Comparison of ENCODE assay signal across 8 cellular contexts in the genomic region with DNA sequence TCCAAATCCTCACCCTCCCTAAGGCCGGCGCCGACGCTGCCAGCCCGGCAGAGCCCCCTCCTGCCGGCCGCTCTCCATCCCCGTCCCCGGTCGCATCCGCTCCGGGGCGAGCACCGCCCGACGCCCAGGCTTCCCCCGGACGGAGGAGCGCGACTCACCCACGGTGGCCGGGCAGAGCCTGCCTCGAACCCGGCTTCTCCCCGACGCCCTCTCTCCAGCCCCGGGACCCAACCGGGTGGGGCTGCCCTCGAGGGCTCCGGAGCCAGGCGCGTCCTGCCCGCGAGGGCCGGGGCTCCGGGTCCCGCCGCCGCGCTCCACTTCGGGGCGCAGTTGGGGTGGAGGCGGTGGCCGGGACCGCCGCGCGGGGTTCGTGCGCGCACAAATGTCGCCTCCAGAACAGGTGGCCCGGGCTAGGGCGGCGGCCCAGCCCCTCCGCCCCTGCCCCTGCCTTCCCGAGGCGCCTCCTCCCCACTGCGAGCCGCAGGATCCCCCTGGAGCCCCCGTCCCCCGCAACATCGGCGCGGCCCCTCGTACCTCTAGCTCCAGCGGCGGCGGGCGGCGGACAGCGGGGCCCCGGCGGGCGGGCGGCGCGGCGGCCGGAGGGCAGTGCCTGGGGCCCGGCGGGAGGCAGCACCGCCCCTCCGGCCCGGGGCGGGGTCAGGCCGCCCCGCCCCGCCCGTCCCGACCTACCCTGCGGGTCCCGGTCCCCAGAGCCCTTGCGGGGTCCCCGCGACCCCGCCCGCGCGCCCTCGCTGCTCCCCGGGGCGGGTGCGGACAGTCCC. TPM values are rescaled to one million over a fixed set of nuclear protein-coding genes. Genes with fewer than 3 reads are reported as not detected.
DNase-seq lines count a peak whose midpoint lies in the region; ATAC-seq, FAIRE-seq and TF ChIP-seq lines count a peak whose summit lies in the region.

Gene A4GALT, minus strand, starts transcription at position 608 of the 782 bp plus-strand sequence. CDS start 26,919 bp downstream, outside the sequence.

- no peak within 1 kb of the TSS for H2AK5ac ChIP-seq in H1 (ENCODE audit: low read depth, low read length)

- H3K4me3 ChIP-seq in H1 (ENCODE audit: extremely low read depth in 1 of 4, insufficient read depth in 2 of 4, low read depth in 3 of 4, low read length in 4 of 4), result peak within 1 kb of the TSS; percentile 48 to 77 (median 72)
- H3K4me3 ChIP-seq in mucosa of descending colon, result peak within 1 kb of the TSS; percentile 30
- H3K4me3 ChIP-seq in vagina, result peak within 1 kb of the TSS; percentile 83 to 92

- CTCF ChIA-PET in H1 (lab: Charles Lee; ENCODE audit: partially characterized antibody), result interaction anchor here (1.2 to 1.3 kb wide), 2 partner anchors 21 to 37 kb away, joined by 3 to 4 read pairs; no protein-coding TSS in a partner anchor

- intact Hi-C loops in mucosa of descending colon (cut with DNase I, micrococcal nuclease) (no loop called here), vagina (cut with DNase I) (loop anchor here (2.0 to 10.0 kb wide), 2 partner anchors 22 to 56 kb away; no protein-coding TSS in a partner anchor)

- H2BK20ac ChIP-seq in H1 (ENCODE audit: low read length), result no peak within 1 kb of the TSS

- no peak within 1 kb of the TSS for H3K4ac ChIP-seq in H1 (replicated peaks; ENCODE audit: insufficient read length, low read depth, low read length)

- ATAC-seq in mucosa of descending colon, result peak; percentile 54
- no peak for ATAC-seq in GM18520 (IDR thresholded peaks at IDR 0.05; ENCODE audit: unreplicated experiment)
- ATAC-seq in GM19455 (IDR thresholded peaks at IDR 0.05; ENCODE audit: unreplicated experiment), result no peak

- peak within 1 kb of the TSS; percentile 84 to 99 for H3K4me2 ChIP-seq in H1 (ENCODE audit: insufficient read depth in 1 of 2, low read depth in 2 of 2, low read length in 2 of 2)

- FAIRE-seq in GM12891 (lab: Jason Lieb, UNC) (peak; percentile 58), H1 (lab: Jason Lieb, UNC) (no peak)

- H3K27ac ChIP-seq in H1 (ENCODE audit: low read depth, low read length) (no peak within 1 kb of the TSS), vagina (peak within 1 kb of the TSS; percentile 96)

- H4K91ac ChIP-seq in H1 (replicated peaks; ENCODE audit: insufficient read length, low read length), result peak within 1 kb of the TSS; percentile 3

- DNase-seq in GM12891 (ENCODE audit: insufficient read length, low spot score) (no peak), OCI-M1 (lab: John Stamatoyannopoulos, UW) (peak; percentile 18), H1 (ENCODE audit: low read depth in 1 of 2, low spot score in 2 of 2) (peak in 1 of 2 experiments; percentile 71), mucosa of descending colon (no peak), vagina (ENCODE audit: extremely low spot score in 2 of 2) (no peak), NOMO-1 treated with DMSO at 0.1 percent for 48 hours (lab: John Stamatoyannopoulos, UW; ENCODE audit: unreplicated experiment) (no peak)

- peak within 1 kb of the TSS; percentile 84 for H4K8ac ChIP-seq in H1 (ENCODE audit: extremely low read depth, insufficient read depth, low read length)

- H2BK120ac ChIP-seq in H1 (replicated peaks; ENCODE audit: low read depth, low read length), result no peak within 1 kb of the TSS

- no peaks in the 10 kb centered on the region; the same call in 1 of the 2 replicates for H3K79me1 ChIP-seq in H1 (ENCODE audit: low read depth, low read length)

- 0 out of 2 replicates have a peak within 1 kb of the TSS, but pooled peaks have one; percentile 2 for H2BK5ac ChIP-seq in H1 (ENCODE audit: low read depth, low read length)

- TF ChIP-seq RAD21 in H1 (IDR thresholded peaks at IDR 0.05 in 1 of 2, conservative IDR thresholded peaks at IDR 0.05 in 1 of 2; ENCODE audit: low read depth in 2 of 2, low read length in 2 of 2), result no peak

- H3K14ac ChIP-seq in H1 (ENCODE audit: insufficient read length), result no peak within 1 kb of the TSS

- peak within 1 kb of the TSS; percentile 78 for H3K18ac ChIP-seq in H1 (ENCODE audit: extremely low read depth, low read length)

- H3K36me3 ChIP-seq in H1 (ENCODE audit: control insufficient read depth in 2 of 4, insufficient read depth in 4 of 4, low read length in 3 of 4) (no peaks in the 10 kb centered on the region), mucosa of descending colon (ENCODE audit: low read depth) (no peaks in the 10 kb centered on the region), vagina (no peaks in the 10 kb centered on the region)

- no peaks in the 10 kb centered on the region; a peak in 1 of 4 replicates for H3K79me2 ChIP-seq in H1 (ENCODE audit: control insufficient read depth in 1 of 2, insufficient read depth in 2 of 2, low read length in 2 of 2)

- peak within 1 kb of the TSS in 3 of 4 experiments; percentile 13 to 42 (median 29); a peak in 6 of 7 replicates for H3K9ac ChIP-seq in H1 (replicated peaks in 1 of 4; ENCODE audit: extremely low read depth in 1 of 4, low read depth in 3 of 4, low read length in 3 of 4)

- no peak within 1 kb of the TSS for H3K56ac ChIP-seq in H1 (replicated peaks; ENCODE audit: insufficient read length, low read depth, low read length)

- 3% methylated on average over 12 of the region's 104 CpGs; no CpG with 5 or more reads in 1 of the 2 experiments for WGBS in H1 (ENCODE audit: extremely low coverage in 1 of 2, insufficient coverage in 1 of 2, insufficient read length in 1 of 2, insufficient replicate concordance in 2 of 2, low coverage in 1 of 2, low lambda C conversion rate in 2 of 2, missing lambda C conversion rate in 1 of 2), 2 experiments

- H3K4me1 ChIP-seq in H1 (replicated peaks in 1 of 4; ENCODE audit: control insufficient read depth in 3 of 4, insufficient read depth in 4 of 4, low read length in 3 of 4), result peaks cover 7 to 17% (median 11%) of the 10 kb centered on the region in 4 experiments
- peaks cover 12% of the 10 kb centered on the region for H3K4me1 ChIP-seq in mucosa of descending colon (ENCODE audit: low read depth)
- peaks cover 53% of the 10 kb centered on the region for H3K4me1 ChIP-seq in vagina

- peak within 1 kb of the TSS; percentile 7 for H4K5ac ChIP-seq in H1 (ENCODE audit: insufficient read length, low read depth, low read length)

- TF ChIP-seq CTCF in H1 (IDR thresholded peaks at IDR 0.05; ENCODE audit: control extremely low read depth in 1 of 3, insufficient read depth in 1 of 3, low read depth in 1 of 3, low read length in 3 of 3), result no peak
- TF ChIP-seq CTCF in mucosa of descending colon (IDR thresholded peaks at IDR 0.05), result no peak
- no peak for TF ChIP-seq CTCF in vagina (IDR thresholded peaks at IDR 0.05)

- H3K27me3 ChIP-seq in H1 (replicated peaks in 1 of 4; ENCODE audit: control insufficient read depth in 3 of 4, extremely low read depth in 1 of 4, insufficient read depth in 3 of 4, low read length in 3 of 4) (peaks cover 2 to 31% (median 26%) of the 10 kb centered on the region in 4 experiments), vagina (no peaks in the 10 kb centered on the region)

- H4K20me1 ChIP-seq in H1 (replicated peaks in 1 of 2; ENCODE audit: control insufficient read depth in 1 of 2, insufficient read depth in 2 of 2, low read length in 2 of 2), result peaks cover 0 to 2% of the 10 kb centered on the region in 2 experiments

- TF ChIP-seq EP300 in H1 (IDR thresholded peaks at IDR 0.05; ENCODE audit: borderline replicate concordance in 1 of 2, low read depth in 2 of 2, low read length in 2 of 2), result no peak

- H3K9me3 ChIP-seq in H1 (ENCODE audit: insufficient read depth in 2 of 2, low read depth in 1 of 2, low read length in 1 of 2), result no peaks in the 10 kb centered on the region
- no peaks in the 10 kb centered on the region for H3K9me3 ChIP-seq in mucosa of descending colon
- H3K9me3 ChIP-seq in vagina, result no peaks in the 10 kb centered on the region

- peak within 1 kb of the TSS; percentile 37; the same call in 1 of the 2 replicates for H2AFZ ChIP-seq in H1 (ENCODE audit: low read length)

- no peak for TF ChIP-seq POLR2A in GM12891 (IDR thresholded peaks at IDR 0.05; ENCODE audit: low read depth, low read length)
- TF ChIP-seq POLR2A in H1 (IDR thresholded peaks at IDR 0.05; ENCODE audit: control extremely low read depth in 1 of 2, low read depth in 2 of 2, low read length in 2 of 2), result no peak
- no peak for TF ChIP-seq POLR2A in vagina (IDR thresholded peaks at IDR 0.05)

- H2BK15ac ChIP-seq in H1 (ENCODE audit: low read length), result peak within 1 kb of the TSS; percentile 81; the same call in 1 of the 2 replicates

- peak within 1 kb of the TSS; percentile 71; the same call in 1 of the 2 replicates for H2BK12ac ChIP-seq in H1 (ENCODE audit: low read depth, low read length)

- POLR2A ChIA-PET in H1 (lab: Charles Lee; ENCODE audit: partially characterized antibody), result interaction anchor here (1.2 to 2.1 kb wide), 2 partner anchors 10 to 105 kb away, joined by 3 to 8 read pairs; partner anchors contain the start of gene POLDIP3

- H3K23me2 ChIP-seq in H1 (ENCODE audit: low read depth, low read length), result peaks cover 16% of the 10 kb centered on the region

- H3K23ac ChIP-seq in H1 (ENCODE audit: insufficient read length), result no peak within 1 kb of the TSS

TF ChIP-seq in GM12891, 5 proteins besides CTCF, POLR2A, EP300 and RAD21:
- TF ChIP-seq POU2F2 (IDR thresholded peaks at IDR 0.05; ENCODE audit: low read depth, low read length) (no peak), TAF1 (IDR thresholded peaks at IDR 0.05; ENCODE audit: low read depth, low read length) (no peak), PAX5 (IDR thresholded peaks at IDR 0.05; ENCODE audit: insufficient read depth, low read length, severe bottlenecking) (no peak), SPI1 (IDR thresholded peaks at IDR 0.05; ENCODE audit: low read depth, low read length) (no peak), POLR2AphosphoS5 (IDR thresholded peaks at IDR 0.05; ENCODE audit: low read depth, low read length) (no peak)

TF ChIP-seq in H1, 55 proteins besides CTCF, POLR2A, EP300 and RAD21 (continues in another document):
- TF ChIP-seq CEBPB (IDR thresholded peaks at IDR 0.05; ENCODE audit: low read depth, low read length) (no peak), SUZ12 (IDR thresholded peaks at IDR 0.05; ENCODE audit: low read length) (0 out of 2 replicates have a peak, but pooled peaks have one; percentile 9), KDM4A (IDR thresholded peaks at IDR 0.05; ENCODE audit: low read depth, low read length, severe bottlenecking) (peak; percentile 81), ASH2L (IDR thresholded peaks at IDR 0.05; ENCODE audit: low read length) (peak; percentile 37), PHF8 (conservative IDR thresholded peaks at IDR 0.05; ENCODE audit: low read depth, low read length) (0 out of 2 replicates have a peak, but pooled peaks have one; percentile 46)

RNA-seq across cellular contexts. Expression of gene A4GALT, which starts in this region (rescaled TPM):
- polyA plus RNA-seq in GM12891 (2012; ENCODE audit: low read depth, missing spikeins), result 11.9 TPM
- 13.8 and 13.9 TPM in 2 replicates for total RNA-seq in H1 (2021; fragmentation: NEBNext Ultra II Directional; extraction: Animal tissue kit (Norgen Biotek cat#: 25700))
- polyA plus RNA-seq in H1 (2011; rRNA removed), result 7.2 and 13.1 TPM in 2 replicates
- polyA plus RNA-seq in H1 (2011; cell fraction: cytosol; rRNA removed), result 9.2 TPM
- polyA plus RNA-seq in H1 (2011; cell fraction: nucleus; rRNA removed), result 11.9 TPM
- polyA plus RNA-seq in H1 (2012, experiment 1 of 2), result 6.9 to 12.0 TPM (median 8.7 TPM) in 4 replicates
- 7.6 TPM for polyA plus RNA-seq in H1 (2012, experiment 2 of 2)
- polyA plus RNA-seq in H1 (2013, experiment 1 of 2), result 10.5 TPM
- polyA plus RNA-seq in H1 (2013, experiment 2 of 2), result 11.0 TPM
- 3.9 and 7.0 TPM in 2 replicates for polyA minus RNA-seq in H1 (2011; rRNA and poly(A)+ RNA removed)
- polyA minus RNA-seq in H1 (2011; cell fraction: cytosol; rRNA and poly(A)+ RNA removed), result 9.8 TPM
- 9.6 TPM for polyA minus RNA-seq in H1 (2011; cell fraction: nucleus; rRNA and poly(A)+ RNA removed)
- total RNA-seq in mucosa of descending colon, result 10 to 100 TPM in 1 of 3 donors, 1 to 10 TPM in 2; 4.0 to 29.8 (median 9.3) TPM
- 35.6 TPM for total RNA-seq in vagina

Comparison
In these comparisons a context has a peak if more than half of its experiments do, and no peak if none do; other contexts are left out.
1. H3K4me3 ChIP-seq: peak in every context shown above with its lines; median percentile 88 in vagina; 72 in H1; 30 in mucosa of descending colon.